ENCODE assay signal across 6 cellular contexts in the genomic region with DNA sequence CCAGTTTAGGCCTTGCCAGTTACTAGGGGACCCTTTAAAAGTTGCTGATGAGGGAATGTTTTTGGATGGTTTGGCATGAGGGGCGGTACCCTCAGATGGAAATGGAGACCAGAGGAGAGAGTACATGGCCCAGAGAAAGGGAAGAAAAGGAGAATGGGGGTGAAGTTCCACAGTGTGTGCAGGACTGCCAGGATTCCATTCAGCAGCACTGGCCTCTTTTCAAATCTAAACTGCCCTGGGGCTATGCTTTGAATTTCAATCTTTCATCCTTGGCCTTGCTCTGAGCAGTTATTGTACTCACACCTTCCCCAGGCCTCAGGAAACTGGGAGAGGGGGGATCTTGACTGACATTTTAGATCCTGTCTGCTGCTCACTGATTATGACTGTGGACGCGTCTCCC. TPM values are rescaled to one million over a fixed set of nuclear protein-coding genes. Genes with fewer than 3 reads are reported as not detected.
DNase-seq lines count a peak whose midpoint lies in the region; ATAC-seq, FAIRE-seq and TF ChIP-seq lines count a peak whose summit lies in the region.

No MANE protein-coding gene starts in this region.

- intact Hi-C loops in natural killer cell (cut with micrococcal nuclease), result loop anchor here (5.0 kb wide), 1 partner anchor 291 kb away; a partner anchor contains a TSS

- DNase-seq in EL (peak; percentile 51), natural killer cell (no peak), GM19240 (ENCODE audit: insufficient read length, low spot score) (no peak), RCC 7860 (ENCODE audit: low spot score) (no peak)
- no peak for DNase-seq in activated naive CD8-positive, alpha-beta T cell treated with anti-CD3 and anti-CD28 coated beads, Interleukin-2, amount 50 U/mL, for 24 hours

- peak overlapping the region; percentile 100 for H3K27ac Mint-ChIP-seq in activated naive CD8-positive, alpha-beta T cell treated with anti-CD3 and anti-CD28 coated beads, Interleukin-2, amount 50 U/mL, for 24 hours
- H3K27ac Mint-ChIP-seq in natural killer cell, result peak overlapping the region; percentile 99

- no peaks in the 10 kb centered on the region for H3K9me3 Mint-ChIP-seq in activated naive CD8-positive, alpha-beta T cell treated with anti-CD3 and anti-CD28 coated beads, Interleukin-2, amount 50 U/mL, for 24 hours
- H3K9me3 Mint-ChIP-seq in natural killer cell, result no peaks in the 10 kb centered on the region

- H3K36me3 Mint-ChIP-seq in activated naive CD8-positive, alpha-beta T cell treated with anti-CD3 and anti-CD28 coated beads, Interleukin-2, amount 50 U/mL, for 24 hours (ENCODE audit: low read depth), result peaks cover 77% of the 10 kb centered on the region
- H3K36me3 Mint-ChIP-seq in natural killer cell, result peaks cover 32% of the 10 kb centered on the region

- ATAC-seq in activated naive CD8-positive, alpha-beta T cell treated with anti-CD3 and anti-CD28 coated beads, Interleukin-2, amount 50 U/mL, for 24 hours, result no peak
- ATAC-seq in natural killer cell (no peak), GM19397 (IDR thresholded peaks at IDR 0.05; ENCODE audit: unreplicated experiment) (no peak)

- TF ChIP-seq CTCF in natural killer cell (IDR thresholded peaks at IDR 0.05), result no peak

- peaks cover 56% of the 10 kb centered on the region for H3K4me1 Mint-ChIP-seq in activated naive CD8-positive, alpha-beta T cell treated with anti-CD3 and anti-CD28 coated beads, Interleukin-2, amount 50 U/mL, for 24 hours
- H3K4me1 Mint-ChIP-seq in natural killer cell, result peaks cover 42 to 56% of the 10 kb centered on the region in 2 donors

- H3K27me3 Mint-ChIP-seq in activated naive CD8-positive, alpha-beta T cell treated with anti-CD3 and anti-CD28 coated beads, Interleukin-2, amount 50 U/mL, for 24 hours, result no peaks in the 10 kb centered on the region
- H3K27me3 Mint-ChIP-seq in natural killer cell (ENCODE audit: low read depth in 2 of 2), result no peaks in the 10 kb centered on the region

- FAIRE-seq in RCC 7860 (lab: Jason Lieb, UNC), result no peak

- H3K4me3 Mint-ChIP-seq in activated naive CD8-positive, alpha-beta T cell treated with anti-CD3 and anti-CD28 coated beads, Interleukin-2, amount 50 U/mL, for 24 hours, result peak overlapping the region; percentile 100
- peak overlapping the region; percentile 100 for H3K4me3 Mint-ChIP-seq in natural killer cell

RNA-seq across cellular contexts. Expression of a gene that starts 3.0 kb away (rescaled TPM):
- total RNA-seq in natural killer cell, result 100 to 1,000 TPM; 200 to 235 (median 207) TPM

RNA-seq across cellular contexts. Expression of a gene that starts 37.5 kb away (rescaled TPM):
- not detected for total RNA-seq in natural killer cell

RNA-seq across cellular contexts. Expression of a gene that starts 44.3 kb away (rescaled TPM):
- 100 to 1,000 TPM; 151 to 173 (median 171) TPM for total RNA-seq in natural killer cell

RNA-seq across cellular contexts. Expression of a gene that starts 51.0 kb away (rescaled TPM):
- total RNA-seq in natural killer cell, result not detected

RNA-seq across cellular contexts. Expression of a gene that starts 51.8 kb away (rescaled TPM):
- 100 to 1,000 TPM; 138 to 171 (median 166) TPM for total RNA-seq in natural killer cell
